7 cellular contexts compared by ENCODE assay signal in the genomic region with DNA sequence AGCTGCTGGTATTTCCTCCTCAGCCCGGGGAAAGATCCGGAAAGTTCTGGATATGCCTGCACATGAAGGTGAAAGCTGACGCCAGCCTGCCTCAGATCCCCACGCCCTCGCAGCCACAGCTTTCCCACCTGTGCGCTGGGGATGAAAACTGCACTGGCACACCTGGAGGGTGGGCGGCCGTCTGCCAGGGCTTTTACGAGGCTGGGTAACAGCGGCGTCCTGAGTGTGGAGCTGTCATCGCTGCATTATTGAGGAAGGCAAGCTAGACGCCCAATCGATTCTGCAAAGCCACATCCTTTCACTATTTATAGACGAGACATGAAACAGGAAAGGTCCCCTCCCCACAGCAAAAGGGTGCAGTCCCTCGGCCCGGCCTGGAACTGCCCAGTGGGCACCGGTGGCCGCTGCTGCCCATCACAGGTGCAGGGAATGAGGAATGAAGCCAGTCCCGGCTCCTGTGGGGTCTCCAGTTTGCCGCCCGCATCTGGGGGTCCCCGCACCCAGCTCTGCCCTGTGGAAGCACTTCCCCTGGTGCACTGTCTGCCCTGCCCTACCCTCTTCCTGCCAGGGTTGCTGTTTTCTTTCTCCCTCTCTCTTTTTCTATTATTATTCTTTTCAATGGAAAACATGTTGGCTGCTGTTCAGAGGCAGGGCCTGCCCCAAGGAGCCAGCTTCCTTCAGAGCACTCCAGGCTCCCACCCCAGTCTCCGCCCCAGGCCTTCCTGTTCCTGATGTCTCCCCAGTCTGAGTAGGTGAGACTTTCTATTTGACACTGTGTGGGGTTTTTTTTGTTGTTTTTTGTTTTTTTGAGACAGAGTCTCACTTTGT. TPM values are rescaled to one million over a fixed set of nuclear protein-coding genes. Genes with fewer than 3 reads are reported as not detected.
DNase-seq lines count a peak whose midpoint lies in the region; ATAC-seq lines count a peak whose summit lies in the region.

No MANE protein-coding gene starts in this region.

- DNase-seq in activated CD4-positive, alpha-beta T cell treated with anti-CD3 and anti-CD28 coated beads for 4 hours, result peak; percentile 36 to 54
- DNase-seq in epithelial cell of prostate (ENCODE audit: low read depth, low spot score) (no peak), DMS53 treated with DMSO at 0.1 percent for 48 hours (lab: John Stamatoyannopoulos, UW; ENCODE audit: unreplicated experiment) (no peak), SK-N-DZ (ENCODE audit: low spot score) (no peak)
- peak; percentile 83 for DNase-seq in stimulated activated CD4-positive, alpha-beta T cell treated with anti-CD3 and anti-CD28 coated beads, Interleukin-1b, Interleukin-23, amount 100 ng/mL, for 48 hours

- ATAC-seq in HG03175 (IDR thresholded peaks at IDR 0.05; ENCODE audit: unreplicated experiment) (peak; percentile 43), GM18519 (IDR thresholded peaks at IDR 0.05; ENCODE audit: low FRiP score, unreplicated experiment) (no peak)

- peak overlapping the region; percentile 65 for H3K27ac ChIP-seq in epithelial cell of prostate

RNA-seq across cellular contexts. Expression of gene NOTCH1, which starts 7.0 kb away (rescaled TPM):
- polyA plus RNA-seq in SK-N-DZ (2014; cell fraction: cytosol; rRNA removed), result 0.20 and 0.44 TPM in 2 replicates
- 0.85 and 12.6 TPM in 2 replicates for polyA plus RNA-seq in SK-N-DZ (2014; cell fraction: nucleus; rRNA removed)

RNA-seq across cellular contexts. Expression of gene SEC16A, which starts 56.0 kb away (rescaled TPM):
- 15.0 and 17.1 TPM in 2 replicates for polyA plus RNA-seq in SK-N-DZ (2014; cell fraction: cytosol; rRNA removed)
- 27.2 and 62.2 TPM in 2 replicates for polyA plus RNA-seq in SK-N-DZ (2014; cell fraction: nucleus; rRNA removed)

Comparison
In these comparisons a context has a peak if more than half of its experiments do, and no peak if none do; other contexts are left out.
1. DNase-seq: peak in activated CD4-positive, alpha-beta T cell treated with anti-CD3 and anti-CD28 coated beads for 4 hours (2 of 2) and stimulated activated CD4-positive, alpha-beta T cell treated with anti-CD3 and anti-CD28 coated beads, Interleukin-1b, Interleukin-23, amount 100 ng/mL, for 48 hours (single experiment); none in epithelial cell of prostate (single experiment), DMS53 treated with DMSO at 0.1 percent for 48 hours (single experiment) and SK-N-DZ (single experiment).